22 cellular contexts compared by ENCODE assay signal in genomic region chr1:34342334-34342733, GRCh38.
"Had no signal": no experiment of that assay in that cellular context is flagged by ENCODE, and none has a peak within 500 bp of the region (broad histone marks: within the 10 kb centered on the region; RNA-seq: fewer than 3 reads in every experiment).

No MANE protein-coding gene starts in this region.

- ATAC-seq: left lobe of liver; naive thymus-derived CD8-positive, alpha-beta T cell had no signal

- H3K9me3 Mint-ChIP-seq: activated CD4-positive, alpha-beta memory T cell treated with anti-CD3 and anti-CD28 coated beads for 36 hours; activated naive CD8-positive, alpha-beta T cell treated with anti-CD3 and anti-CD28 coated beads for 36 hours; immature natural killer cell; mesothelial cell of epicardium; type B pancreatic cell had no signal

- H2AFZ ChIP-seq: hepatocyte had no signal

- H3K27ac ChIP-seq: esophagus muscularis mucosa, hepatocyte, spleen, thoracic aorta, vagina had no signal

- DNase-seq: activated CD4-positive, alpha-beta memory T cell treated with anti-CD3 and anti-CD28 coated beads for 36 hours; activated CD4-positive, alpha-beta T cell treated with anti-CD3 and anti-CD28 coated beads for 48 hours; activated naive CD4-positive, alpha-beta T cell treated with Interleukin-2 at 50 U/mL for 16 hours; activated naive CD8-positive, alpha-beta T cell treated with anti-CD3 and anti-CD28 coated beads for 36 hours; activated T-cell treated with anti-CD3 and anti-CD28 coated beads, Interleukin-2, amount 50 U/mL, for 48 hours; central memory CD4-positive, alpha-beta T cell; effector memory CD4-positive, alpha-beta T cell; glutamatergic neuron; immature natural killer cell; naive thymus-derived CD8-positive, alpha-beta T cell; spleen; stimulated activated CD4-positive, alpha-beta T cell treated with anti-CD3 and anti-CD28 coated beads, Interleukin-4, amount 100 ng/mL, for 1 hour; stimulated activated naive CD4-positive, alpha-beta T cell had no signal

- H3K36me3 ChIP-seq: esophagus muscularis mucosa, spleen, thoracic aorta, vagina had no signal

- H3K27ac Mint-ChIP-seq: activated CD4-positive, alpha-beta memory T cell treated with anti-CD3 and anti-CD28 coated beads for 36 hours; activated naive CD8-positive, alpha-beta T cell treated with anti-CD3 and anti-CD28 coated beads for 36 hours; immature natural killer cell; mesothelial cell of epicardium; progenitor cell of endocrine pancreas; type B pancreatic cell had no signal

- H3K79me2 ChIP-seq: hepatocyte had no signal

- H3K4me1 Mint-ChIP-seq: activated naive CD8-positive, alpha-beta T cell treated with anti-CD3 and anti-CD28 coated beads for 36 hours; immature natural killer cell; mesothelial cell of epicardium; naive thymus-derived CD8-positive, alpha-beta T cell had no signal

- H3K4me3 ChIP-seq: esophagus muscularis mucosa, hepatocyte, lung, spleen, thoracic aorta, vagina had no signal

- H3K4me2 ChIP-seq: hepatocyte had no signal

- H3K4me3 Mint-ChIP-seq: activated CD4-positive, alpha-beta memory T cell treated with anti-CD3 and anti-CD28 coated beads for 36 hours; activated naive CD8-positive, alpha-beta T cell treated with anti-CD3 and anti-CD28 coated beads for 36 hours; immature natural killer cell; mesothelial cell of epicardium; naive thymus-derived CD8-positive, alpha-beta T cell; type B pancreatic cell had no signal

- H3K4me1 ChIP-seq: esophagus muscularis mucosa, spleen, vagina had no signal

- H3K36me3 Mint-ChIP-seq: activated CD4-positive, alpha-beta memory T cell treated with anti-CD3 and anti-CD28 coated beads for 36 hours; activated naive CD8-positive, alpha-beta T cell treated with anti-CD3 and anti-CD28 coated beads for 36 hours; immature natural killer cell; mesothelial cell of epicardium; naive thymus-derived CD8-positive, alpha-beta T cell; type B pancreatic cell had no signal

- H3K9me3 ChIP-seq: esophagus muscularis mucosa, thoracic aorta, vagina had no signal

- H3K27me3 ChIP-seq: vagina had no signal
